ENCODE assay signal across 8 cellular contexts in the genomic region with DNA sequence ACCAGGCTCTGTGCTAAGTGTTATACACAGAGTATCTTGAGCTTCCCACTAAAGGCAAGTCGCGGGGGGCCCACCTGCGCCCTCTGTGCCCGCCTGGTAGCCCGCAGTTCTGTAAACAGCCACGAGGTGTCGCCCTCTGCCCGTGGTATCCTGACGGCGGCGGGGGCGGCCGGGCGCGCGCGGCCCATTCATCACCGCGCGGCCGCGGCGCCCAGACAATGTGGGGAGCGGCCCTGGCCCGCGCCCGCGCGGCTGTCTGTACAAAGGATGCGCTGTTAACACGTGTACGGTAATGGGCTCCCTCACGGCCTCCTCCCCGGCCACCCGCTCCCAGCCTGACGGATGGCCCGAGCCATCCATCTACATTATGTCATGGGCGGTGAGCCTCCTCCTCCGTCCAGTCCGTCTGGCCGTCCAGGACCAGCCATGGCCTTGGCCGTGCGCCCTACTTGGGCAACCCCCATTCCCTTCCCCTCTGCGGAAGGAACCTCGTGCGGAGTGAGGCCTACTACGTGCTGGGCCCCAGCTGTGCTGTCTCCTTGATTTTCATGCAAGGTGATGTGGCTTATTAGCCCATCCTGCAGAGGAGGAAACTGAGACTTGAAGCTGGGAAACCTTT.
DNase-seq lines count a peak whose midpoint lies in the region; ATAC-seq and TF ChIP-seq lines count a peak whose summit lies in the region.

No MANE protein-coding gene starts in this region.

- DNase-seq in AG10803 (ENCODE audit: low read depth), result peak; percentile 58
- DNase-seq in T-cell, result peak in 26 of 34 experiments; percentile 4 to 51 (median 19)
- DNase-seq in MCF 10A (ENCODE audit: unreplicated experiment), result peak; percentile 11
- peak; percentile 71 for DNase-seq in islet precursor cell
- peak; percentile 12 to 20 for DNase-seq in stimulated activated CD4-positive, alpha-beta T cell treated with anti-CD3 and anti-CD28 coated beads, Interleukin-1b, Interleukin-23, amount 100 ng/mL, for 1 hour (ENCODE audit: low read depth in 2 of 2)

- BruUV-seq in MCF 10A (replicated peaks; lab: Mats Ljungman, UMichigan), result no TSS peak

- H3K4me3 Mint-ChIP-seq in T-cell, result no peak overlapping the region
- H3K4me3 Mint-ChIP-seq in MCF 10A (ENCODE audit: unreplicated experiment), result no peak overlapping the region

- H3K27me3 Mint-ChIP-seq in T-cell (no peaks in the 10 kb centered on the region), MCF 10A (ENCODE audit: insufficient read depth, unreplicated experiment) (no peaks in the 10 kb centered on the region)

- H3K36me3 Mint-ChIP-seq in T-cell (peaks cover 28% of the 10 kb centered on the region), MCF 10A (ENCODE audit: insufficient read depth, unreplicated experiment) (no peaks in the 10 kb centered on the region)

- POLR2A ChIA-PET in HEK293 (lab: Yijun Ruan, JAX), result interaction anchor here (0.7 kb wide), 1 partner anchor 716 kb away, joined by 7 read pairs; no protein-coding TSS in a partner anchor
- POLR2A ChIA-PET in T-cell (lab: Charles Lee), result no interaction called here
- POLR2A ChIA-PET in MCF 10A (lab: Yijun Ruan, JAX), result no interaction called here

- peak; percentile 57 for TF ChIP-seq CTCF in AG10803 (conservative IDR thresholded peaks at IDR 0.05; ENCODE audit: low read length)
- TF ChIP-seq CTCF in HEK293 (tag by site-specific recombination; IDR thresholded peaks at IDR 0.05), result peak; percentile 74
- TF ChIP-seq CTCF in MCF 10A (IDR thresholded peaks at IDR 0.05; ENCODE audit: unreplicated experiment), result peak; percentile 93

- CTCF ChIA-PET in HEK293 (lab: Yijun Ruan, JAX) (interaction anchor here (0.6 to 1.8 kb wide), 33 partner anchors 8 to 1641 kb away, joined by 3 to 16 read pairs (median 4); no protein-coding TSS in a partner anchor), T-cell (lab: Charles Lee) (no interaction called here), MCF 10A (lab: Yijun Ruan, JAX) (interaction anchor here (0.6 to 2.2 kb wide), 25 partner anchors 9 to 1637 kb away, joined by 3 to 10 read pairs (median 3); no protein-coding TSS in a partner anchor)

- ATAC-seq in T-cell (replicated peaks in 1 of 4), result peak in 1 of 4 experiments; percentile 32
- ATAC-seq in HG02763 (IDR thresholded peaks at IDR 0.05; ENCODE audit: unreplicated experiment), result no peak
- ATAC-seq in HG03520 (IDR thresholded peaks at IDR 0.05; ENCODE audit: unreplicated experiment), result no peak

- H3K4me3 ChIP-seq in AG10803 (ENCODE audit: low read length) (peak overlapping the region; percentile 44), HEK293 (ENCODE audit: low read depth, low read length) (no peak overlapping the region; the same call in 1 of the 2 replicates)

- intact Hi-C loops in MCF 10A (cut with micrococcal nuclease), result loop anchor here (2.0 to 10.0 kb wide), 4 partner anchors 571 to 1251 kb away; no protein-coding TSS in a partner anchor

- H3K27ac Mint-ChIP-seq in T-cell (no peak overlapping the region), MCF 10A (ENCODE audit: low read depth, unreplicated experiment) (no peak overlapping the region)

- peaks cover 0 to 12% (median 12%) of the 10 kb centered on the region in 3 donors for H3K4me1 Mint-ChIP-seq in T-cell
- no peaks in the 10 kb centered on the region for H3K4me1 Mint-ChIP-seq in MCF 10A (ENCODE audit: insufficient read depth, unreplicated experiment)

- H3K4me1 ChIP-seq in HEK293 (ENCODE audit: control insufficient read depth, insufficient read depth, low read length), result no peaks in the 10 kb centered on the region

- H3K9me3 Mint-ChIP-seq in T-cell (peaks cover 0 to 8% (median 3%) of the 10 kb centered on the region in 3 donors), MCF 10A (ENCODE audit: unreplicated experiment) (no peaks in the 10 kb centered on the region)

- no peaks in the 10 kb centered on the region for H3K36me3 ChIP-seq in HEK293 (ENCODE audit: control insufficient read depth in 2 of 2, insufficient read depth in 1 of 2, low read length in 2 of 2)

- H3K27ac ChIP-seq in HEK293 (ENCODE audit: extremely low read depth, low read depth, low read length), result no peak overlapping the region

- no peaks in the 10 kb centered on the region; the same call in 1 of the 2 replicates for H3K9me3 ChIP-seq in HEK293 (ENCODE audit: control insufficient read depth, insufficient read depth, low read depth, low read length)

TF ChIP-seq in HEK293, 187 proteins besides CTCF, POLR2A, EP300 and RAD21 (continues in another document):
- TF ChIP-seq KLF7 (tag by site-specific recombination; IDR thresholded peaks at IDR 0.05; ENCODE audit: borderline replicate concordance) (no peak), ZNF610 (tag by site-specific recombination; IDR thresholded peaks at IDR 0.05; ENCODE audit: borderline replicate concordance) (0 out of 2 replicates have a peak, but pooled peaks have one; percentile 38), ZNF561 (tag by site-specific recombination; IDR thresholded peaks at IDR 0.05; ENCODE audit: borderline replicate concordance) (peak; percentile 65; the same call in 1 of the 2 replicates), YY2 (tag by site-specific recombination; IDR thresholded peaks at IDR 0.05) (no peak), RBAK (tag by site-specific recombination; IDR thresholded peaks at IDR 0.05) (no peak), ZSCAN30 (tag by site-specific recombination; IDR thresholded peaks at IDR 0.05) (peak; percentile 59; the same call in 1 of the 2 replicates), GLIS1 (tag by site-specific recombination; IDR thresholded peaks at IDR 0.05) (peak; percentile 60; the same call in 1 of the 2 replicates), ZNF654 (tag by site-specific recombination; IDR thresholded peaks at IDR 0.05; ENCODE audit: low read depth) (peak; percentile 56), ZNF292 (tag by site-specific recombination; IDR thresholded peaks at IDR 0.05; ENCODE audit: borderline replicate concordance, low read depth) (no peak), ZNF404 (tag by site-specific recombination; IDR thresholded peaks at IDR 0.05) (no peak), ZNF433 (tag by site-specific recombination; IDR thresholded peaks at IDR 0.05; ENCODE audit: low read depth) (no peak)
- TF ChIP-seq, protein P1, sequence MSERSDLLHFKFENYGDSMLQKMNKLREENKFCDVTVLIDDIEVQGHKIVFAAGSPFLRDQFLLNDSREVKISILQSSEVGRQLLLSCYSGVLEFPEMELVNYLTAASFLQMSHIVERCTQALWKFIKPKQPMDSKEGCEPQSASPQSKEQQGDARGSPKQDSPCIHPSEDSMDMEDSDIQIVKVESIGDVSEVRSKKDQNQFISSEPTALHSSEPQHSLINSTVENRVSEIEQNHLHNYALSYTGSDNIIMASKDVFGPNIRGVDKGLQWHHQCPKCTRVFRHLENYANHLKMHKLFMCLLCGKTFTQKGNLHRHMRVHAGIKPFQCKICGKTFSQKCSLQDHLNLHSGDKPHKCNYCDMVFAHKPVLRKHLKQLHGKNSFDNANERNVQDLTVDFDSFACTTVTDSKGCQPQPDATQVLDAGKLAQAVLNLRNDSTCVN (tag by site-specific recombination; optimal IDR thresholded peaks at IDR 0.05), result peak; percentile 49
- TF ChIP-seq, protein P2, sequence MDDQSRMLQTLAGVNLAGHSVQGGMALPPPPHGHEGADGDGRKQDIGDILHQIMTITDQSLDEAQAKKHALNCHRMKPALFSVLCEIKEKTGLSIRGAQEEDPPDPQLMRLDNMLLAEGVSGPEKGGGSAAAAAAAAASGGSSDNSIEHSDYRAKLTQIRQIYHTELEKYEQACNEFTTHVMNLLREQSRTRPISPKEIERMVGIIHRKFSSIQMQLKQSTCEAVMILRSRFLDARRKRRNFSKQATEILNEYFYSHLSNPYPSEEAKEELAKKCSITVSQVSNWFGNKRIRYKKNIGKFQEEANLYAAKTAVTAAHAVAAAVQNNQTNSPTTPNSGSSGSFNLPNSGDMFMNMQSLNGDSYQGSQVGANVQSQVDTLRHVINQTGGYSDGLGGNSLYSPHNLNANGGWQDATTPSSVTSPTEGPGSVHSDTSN (CRISPR knock-in tag; IDR thresholded peaks at IDR 0.05), result peak; percentile 72; the same call in 1 of the 2 replicates
- TF ChIP-seq, protein P3, sequence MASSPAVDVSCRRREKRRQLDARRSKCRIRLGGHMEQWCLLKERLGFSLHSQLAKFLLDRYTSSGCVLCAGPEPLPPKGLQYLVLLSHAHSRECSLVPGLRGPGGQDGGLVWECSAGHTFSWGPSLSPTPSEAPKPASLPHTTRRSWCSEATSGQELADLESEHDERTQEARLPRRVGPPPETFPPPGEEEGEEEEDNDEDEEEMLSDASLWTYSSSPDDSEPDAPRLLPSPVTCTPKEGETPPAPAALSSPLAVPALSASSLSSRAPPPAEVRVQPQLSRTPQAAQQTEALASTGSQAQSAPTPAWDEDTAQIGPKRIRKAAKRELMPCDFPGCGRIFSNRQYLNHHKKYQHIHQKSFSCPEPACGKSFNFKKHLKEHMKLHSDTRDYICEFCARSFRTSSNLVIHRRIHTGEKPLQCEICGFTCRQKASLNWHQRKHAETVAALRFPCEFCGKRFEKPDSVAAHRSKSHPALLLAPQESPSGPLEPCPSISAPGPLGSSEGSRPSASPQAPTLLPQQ (tag by site-specific recombination; IDR thresholded peaks at IDR 0.05), result peak; percentile 92
- TF ChIP-seq, protein P4, sequence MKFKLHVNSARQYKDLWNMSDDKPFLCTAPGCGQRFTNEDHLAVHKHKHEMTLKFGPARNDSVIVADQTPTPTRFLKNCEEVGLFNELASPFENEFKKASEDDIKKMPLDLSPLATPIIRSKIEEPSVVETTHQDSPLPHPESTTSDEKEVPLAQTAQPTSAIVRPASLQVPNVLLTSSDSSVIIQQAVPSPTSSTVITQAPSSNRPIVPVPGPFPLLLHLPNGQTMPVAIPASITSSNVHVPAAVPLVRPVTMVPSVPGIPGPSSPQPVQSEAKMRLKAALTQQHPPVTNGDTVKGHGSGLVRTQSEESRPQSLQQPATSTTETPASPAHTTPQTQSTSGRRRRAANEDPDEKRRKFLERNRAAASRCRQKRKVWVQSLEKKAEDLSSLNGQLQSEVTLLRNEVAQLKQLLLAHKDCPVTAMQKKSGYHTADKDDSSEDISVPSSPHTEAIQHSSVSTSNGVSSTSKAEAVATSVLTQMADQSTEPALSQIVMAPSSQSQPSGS (tag by site-specific recombination; IDR thresholded peaks at IDR 0.05; ENCODE audit: low read depth), result no peak

Comparison
In these comparisons a context has a peak if more than half of its experiments do, and no peak if none do; other contexts are left out.
1. DNase-seq: peak in every context shown above with its lines; median percentile 71 in islet precursor cell; 58 in AG10803; 19 in T-cell; 16 in stimulated activated CD4-positive, alpha-beta T cell treated with anti-CD3 and anti-CD28 coated beads, Interleukin-1b, Interleukin-23, amount 100 ng/mL, for 1 hour; 11 in MCF 10A.
2. CTCF ChIA-PET loops: an anchor here in HEK293 (0.6 to 1.8 kb wide) and MCF 10A (0.6 to 2.2 kb wide); none called in T-cell.